ENCODE assay signal across 1 cellular context in the genomic region with DNA sequence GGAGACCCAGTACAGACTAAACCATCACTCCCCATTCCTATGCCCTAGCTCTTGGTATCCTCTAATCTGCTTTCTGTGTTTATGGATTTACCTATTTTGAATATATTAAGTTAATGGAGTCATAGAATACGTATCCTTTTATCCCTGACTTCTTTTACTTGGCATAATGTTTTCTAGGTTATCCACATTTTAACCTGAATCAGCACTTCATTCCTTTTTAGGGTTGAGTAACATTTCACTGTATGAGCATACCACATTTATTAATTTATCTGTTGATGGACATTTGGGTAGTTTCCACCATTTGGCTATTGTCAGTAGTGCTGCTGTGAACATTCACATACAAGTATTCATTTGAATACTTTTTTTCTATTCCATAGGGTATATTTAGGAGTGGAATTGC.
TF ChIP-seq lines count a peak whose summit lies in the region.

No MANE protein-coding gene starts in this region.

TF ChIP-seq in HepG2, 621 proteins besides CTCF, POLR2A, EP300 and RAD21 (continued from another document):
- TF ChIP-seq, protein P1, sequence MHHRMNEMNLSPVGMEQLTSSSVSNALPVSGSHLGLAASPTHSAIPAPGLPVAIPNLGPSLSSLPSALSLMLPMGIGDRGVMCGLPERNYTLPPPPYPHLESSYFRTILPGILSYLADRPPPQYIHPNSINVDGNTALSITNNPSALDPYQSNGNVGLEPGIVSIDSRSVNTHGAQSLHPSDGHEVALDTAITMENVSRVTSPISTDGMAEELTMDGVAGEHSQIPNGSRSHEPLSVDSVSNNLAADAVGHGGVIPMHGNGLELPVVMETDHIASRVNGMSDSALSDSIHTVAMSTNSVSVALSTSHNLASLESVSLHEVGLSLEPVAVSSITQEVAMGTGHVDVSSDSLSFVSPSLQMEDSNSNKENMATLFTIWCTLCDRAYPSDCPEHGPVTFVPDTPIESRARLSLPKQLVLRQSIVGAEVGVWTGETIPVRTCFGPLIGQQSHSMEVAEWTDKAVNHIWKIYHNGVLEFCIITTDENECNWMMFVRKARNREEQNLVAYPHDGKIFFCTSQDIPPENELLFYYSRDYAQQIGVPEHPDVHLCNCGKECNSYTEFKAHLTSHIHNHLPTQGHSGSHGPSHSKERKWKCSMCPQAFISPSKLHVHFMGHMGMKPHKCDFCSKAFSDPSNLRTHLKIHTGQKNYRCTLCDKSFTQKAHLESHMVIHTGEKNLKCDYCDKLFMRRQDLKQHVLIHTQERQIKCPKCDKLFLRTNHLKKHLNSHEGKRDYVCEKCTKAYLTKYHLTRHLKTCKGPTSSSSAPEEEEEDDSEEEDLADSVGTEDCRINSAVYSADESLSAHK (CRISPR knock-in tag; IDR thresholded peaks at IDR 0.05; ENCODE audit: borderline replicate concordance): no peak
